Comparison of ENCODE assay signal across 24 cellular contexts in the genomic region with DNA sequence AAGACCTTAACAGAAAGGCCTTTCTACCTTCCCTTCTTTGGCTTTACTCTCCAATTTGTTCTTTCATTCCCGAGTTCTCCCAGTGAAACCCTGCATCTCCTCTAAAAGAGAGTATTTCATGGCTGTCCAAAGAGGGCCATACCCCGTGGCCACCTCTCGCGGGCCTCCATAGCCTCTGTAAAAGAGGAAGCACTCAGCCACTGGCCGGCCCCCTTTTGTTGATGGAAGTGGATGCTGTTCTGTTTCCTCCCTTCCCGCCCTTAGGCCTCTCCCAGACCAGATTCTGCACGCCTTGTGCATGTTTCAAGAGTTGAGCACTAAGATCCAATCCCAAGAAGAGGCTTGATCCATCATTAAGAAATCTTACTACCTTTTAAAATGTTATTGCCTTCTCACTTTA. TPM values are rescaled to one million over a fixed set of nuclear protein-coding genes. Genes with fewer than 3 reads are reported as not detected.
DNase-seq lines count a peak whose midpoint lies in the region; ATAC-seq and TF ChIP-seq lines count a peak whose summit lies in the region.
"Had no signal": no experiment of that assay in that cellular context is flagged by ENCODE, and none has a peak within 500 bp of the region (broad histone marks: within the 10 kb centered on the region; RNA-seq: fewer than 3 reads in every experiment).

No MANE protein-coding gene starts in this region.

- ATAC-seq in activated T-helper 17 cell treated with anti-CD3 and anti-CD28 coated beads, Interleukin-2, amount 50 U/mL, for 72 hours (replicated peaks), result no peak
- no peak for ATAC-seq in stimulated activated memory B cell treated with anti-CD40 and anti-IgM and Interleukin-4, amounts not matched to agents 10 μg/mL and 1 μg/mL and 100 μg/mL, for 72 hours
- ATAC-seq: effector memory CD8-positive, alpha-beta T cell; naive thymus-derived CD8-positive, alpha-beta T cell had no signal

- no peaks in the 10 kb centered on the region for H3K27me3 ChIP-seq in KMS-11 (ENCODE audit: insufficient read depth, low read depth)
- peaks cover 100% of the 10 kb centered on the region for H3K27me3 ChIP-seq in ectodermal cell (ENCODE audit: control insufficient read depth, insufficient read depth, low read length, poor library complexity, severe bottlenecking)

- H3K9ac ChIP-seq in KMS-11, result peak overlapping the region; percentile 75; the same call in 1 of the 2 replicates

- H3K4me2 ChIP-seq in KMS-11, result peak overlapping the region; percentile 72

- DNase-seq in ELF-1 (ENCODE audit: low read depth, low spot score), result peak; percentile 59
- DNase-seq in nephron progenitor cell, result peak; percentile 29
- DNase-seq in H4 (ENCODE audit: low spot score), result no peak
- DNase-seq in stimulated activated naive CD4-positive, alpha-beta T cell (lab: John Stamatoyannopoulos, UW), result no peak
- DNase-seq: activated CD4-positive, alpha-beta T cell treated with anti-CD3 and anti-CD28 coated beads, Interleukin-2, amount 10 ng/mL, durations not matched to agents 7 days and 5 days; activated gamma-delta T cell; DMS 273 treated with DMSO at 0.1 percent for 48 hours; effector memory CD8-positive, alpha-beta T cell; heart right ventricle; KG1; naive thymus-derived CD8-positive, alpha-beta T cell; NCI-H2029; NCI-H446; NK-92 treated with Interleukin-12 subunit alpha and Interleukin-12 subunit beta, amount 100 ng/mL, for 24 hours had no signal

- H2AFZ ChIP-seq in KMS-11 (ENCODE audit: low read depth), result peak overlapping the region; percentile 82; the same call in 1 of the 2 replicates

- peak overlapping the region; percentile 52 for H3K4me3 Mint-ChIP-seq in nephron progenitor cell
- no peak overlapping the region for H3K4me3 Mint-ChIP-seq in activated T-helper 17 cell treated with anti-CD3 and anti-CD28 coated beads, Interleukin-2, amount 50 U/mL, for 72 hours
- H3K4me3 Mint-ChIP-seq in stimulated activated memory B cell treated with anti-CD40 and anti-IgM and Interleukin-4, amounts not matched to agents 10 μg/mL and 1 μg/mL and 100 μg/mL, for 72 hours, result no peak overlapping the region
- H3K4me3 Mint-ChIP-seq: activated CD4-positive, alpha-beta T cell treated with anti-CD3 and anti-CD28 coated beads, Interleukin-2, amount 10 ng/mL, durations not matched to agents 7 days and 5 days; central memory CD8-positive, alpha-beta T cell; effector memory CD8-positive, alpha-beta T cell; memory B cell had no signal

- H3K9me3 Mint-ChIP-seq in nephron progenitor cell, result no peaks in the 10 kb centered on the region
- peaks cover 9% of the 10 kb centered on the region for H3K9me3 Mint-ChIP-seq in activated T-helper 17 cell treated with anti-CD3 and anti-CD28 coated beads, Interleukin-2, amount 50 U/mL, for 72 hours
- H3K9me3 Mint-ChIP-seq in stimulated activated memory B cell treated with anti-CD40 and anti-IgM and Interleukin-4, amounts not matched to agents 10 μg/mL and 1 μg/mL and 100 μg/mL, for 72 hours, result no peaks in the 10 kb centered on the region
- H3K9me3 Mint-ChIP-seq: activated CD4-positive, alpha-beta T cell treated with anti-CD3 and anti-CD28 coated beads, Interleukin-2, amount 10 ng/mL, durations not matched to agents 7 days and 5 days had no signal

- H3K36me3 ChIP-seq in KMS-11 (ENCODE audit: insufficient read depth) (no peaks in the 10 kb centered on the region), ectodermal cell (ENCODE audit: control insufficient read depth, insufficient read depth, low read length) (no peaks in the 10 kb centered on the region)
- H3K36me3 ChIP-seq: heart right ventricle had no signal

- peaks cover 21% of the 10 kb centered on the region for H3K4me1 Mint-ChIP-seq in nephron progenitor cell
- H3K4me1 Mint-ChIP-seq in activated T-helper 17 cell treated with anti-CD3 and anti-CD28 coated beads, Interleukin-2, amount 50 U/mL, for 72 hours, result no peaks in the 10 kb centered on the region
- no peaks in the 10 kb centered on the region for H3K4me1 Mint-ChIP-seq in stimulated activated memory B cell treated with anti-CD40 and anti-IgM and Interleukin-4, amounts not matched to agents 10 μg/mL and 1 μg/mL and 100 μg/mL, for 72 hours
- H3K4me1 Mint-ChIP-seq: activated CD4-positive, alpha-beta T cell treated with anti-CD3 and anti-CD28 coated beads, Interleukin-2, amount 10 ng/mL, durations not matched to agents 7 days and 5 days; central memory CD8-positive, alpha-beta T cell; memory B cell had no signal

- no peak overlapping the region for H3K27ac Mint-ChIP-seq in nephron progenitor cell
- no peak overlapping the region for H3K27ac Mint-ChIP-seq in activated T-helper 17 cell treated with anti-CD3 and anti-CD28 coated beads, Interleukin-2, amount 50 U/mL, for 72 hours
- H3K27ac Mint-ChIP-seq in stimulated activated memory B cell treated with anti-CD40 and anti-IgM and Interleukin-4, amounts not matched to agents 10 μg/mL and 1 μg/mL and 100 μg/mL, for 72 hours, result no peak overlapping the region
- H3K27ac Mint-ChIP-seq: activated CD4-positive, alpha-beta T cell treated with anti-CD3 and anti-CD28 coated beads, Interleukin-2, amount 10 ng/mL, durations not matched to agents 7 days and 5 days; effector memory CD8-positive, alpha-beta T cell; memory B cell; naive thymus-derived CD8-positive, alpha-beta T cell had no signal

- H3K27ac ChIP-seq in KMS-11 (peak overlapping the region; percentile 79), ectodermal cell (ENCODE audit: insufficient read depth, low read depth, low read length, poor library complexity, severe bottlenecking) (peak overlapping the region; percentile 60)
- H3K27ac ChIP-seq: C4-2B, heart right ventricle, testis had no signal

- peaks cover 37% of the 10 kb centered on the region for H3K79me2 ChIP-seq in KMS-11 (ENCODE audit: insufficient read depth, low read depth)

- peaks cover 100% of the 10 kb centered on the region for H3K27me3 Mint-ChIP-seq in nephron progenitor cell (ENCODE audit: low read depth, poor library complexity)
- peaks cover 63% of the 10 kb centered on the region for H3K27me3 Mint-ChIP-seq in activated T-helper 17 cell treated with anti-CD3 and anti-CD28 coated beads, Interleukin-2, amount 50 U/mL, for 72 hours
- peaks cover 71% of the 10 kb centered on the region for H3K27me3 Mint-ChIP-seq in stimulated activated memory B cell treated with anti-CD40 and anti-IgM and Interleukin-4, amounts not matched to agents 10 μg/mL and 1 μg/mL and 100 μg/mL, for 72 hours

- WGBS in ectodermal cell, 2 experiments, result 4 to 6% methylated on average over 7 of the region's 7 CpGs

- no peaks in the 10 kb centered on the region for H3K36me3 Mint-ChIP-seq in nephron progenitor cell (ENCODE audit: low read depth)
- H3K36me3 Mint-ChIP-seq in activated T-helper 17 cell treated with anti-CD3 and anti-CD28 coated beads, Interleukin-2, amount 50 U/mL, for 72 hours (ENCODE audit: low read depth), result no peaks in the 10 kb centered on the region
- H3K36me3 Mint-ChIP-seq in stimulated activated memory B cell treated with anti-CD40 and anti-IgM and Interleukin-4, amounts not matched to agents 10 μg/mL and 1 μg/mL and 100 μg/mL, for 72 hours, result no peaks in the 10 kb centered on the region

- no peaks in the 10 kb centered on the region; the same call in 1 of the 2 replicates for H4K20me1 ChIP-seq in KMS-11 (ENCODE audit: insufficient read depth)

- H3K9me3 ChIP-seq in ectodermal cell (ENCODE audit: control insufficient read depth, low read length), result no peaks in the 10 kb centered on the region
- H3K9me3 ChIP-seq: heart right ventricle, testis had no signal

- H3K4me1 ChIP-seq in KMS-11 (ENCODE audit: low read depth, poor library complexity, severe bottlenecking) (peaks cover 12% of the 10 kb centered on the region), ectodermal cell (ENCODE audit: control insufficient read depth, insufficient read depth, low read length) (peaks cover 26% of the 10 kb centered on the region)
- H3K4me1 ChIP-seq: testis had no signal

- H3K4me3 ChIP-seq in KMS-11 (IDR thresholded peaks at IDR 0.05; ENCODE audit: insufficient read depth, low read depth, low read length), result no peak overlapping the region
- H3K4me3 ChIP-seq in ectodermal cell (ENCODE audit: insufficient read depth, low read depth, low read length), result peak overlapping the region; percentile 11

- TF ChIP-seq CTCF in KMS-11 (conservative IDR thresholded peaks at IDR 0.05; ENCODE audit: low read depth, low read length), result no peak
- no peak for TF ChIP-seq CTCF in nephron progenitor cell (IDR thresholded peaks at IDR 0.05)

RNA-seq across cellular contexts. Expression of a gene that starts 6.7 kb away (rescaled TPM):
- polyA plus RNA-seq in ectodermal cell (2013, experiment 1 of 4), result 26.5 TPM
- 54.0 TPM for polyA plus RNA-seq in ectodermal cell (2013, experiment 2 of 4)
- 37.7 TPM for polyA plus RNA-seq in ectodermal cell (2013, experiment 3 of 4)
- 50.5 TPM for polyA plus RNA-seq in ectodermal cell (2013, experiment 4 of 4)
- total RNA-seq in activated T-helper 17 cell treated with anti-CD3 and anti-CD28 coated beads, Interleukin-2, amount 50 U/mL, for 72 hours, result not detected
- total RNA-seq in H4 (2014; rRNA removed; shearing (Covaris generic)), result 2.3 and 2.4 TPM in 2 replicates
- total RNA-seq: activated CD4-positive, alpha-beta T cell treated with anti-CD3 and anti-CD28 coated beads, Interleukin-2, amount 10 ng/mL, durations not matched to agents 7 days and 5 days; fibroblast of lung; heart right ventricle; kidney epithelial cell; naive thymus-derived CD8-positive, alpha-beta T cell had no signal
- polyA plus RNA-seq: fibroblast of lung; heart right ventricle; naive thymus-derived CD8-positive, alpha-beta T cell had no signal

Comparison
In these comparisons a context has a peak if more than half of its experiments do, and no peak if none do; other contexts are left out.
1. DNase-seq: peak in ELF-1 (single experiment) and nephron progenitor cell (single experiment); none in H4 (single experiment) and stimulated activated naive CD4-positive, alpha-beta T cell (0 of 6).